ENCODE assay signal across 18 cellular contexts in genomic region chr12:31655792-31656191, GRCh38.
"Had no signal": no experiment of that assay in that cellular context is flagged by ENCODE, and none has a peak within 500 bp of the region (broad histone marks: within the 10 kb centered on the region; RNA-seq: fewer than 3 reads in every experiment).

No MANE protein-coding gene starts in this region.

- H3K4me2 ChIP-seq: hepatocyte had no signal

- H3K9me3 Mint-ChIP-seq: activated CD4-positive, alpha-beta memory T cell treated with anti-CD3 and anti-CD28 coated beads for 36 hours; activated naive CD8-positive, alpha-beta T cell treated with anti-CD3 and anti-CD28 coated beads, Interleukin-2, amount 10 ng/mL, durations not matched to agents 7 days and 5 days; mesothelial cell of epicardium had no signal

- H3K79me2 ChIP-seq: hepatocyte had no signal

- H3K27me3 Mint-ChIP-seq: activated CD4-positive, alpha-beta memory T cell treated with anti-CD3 and anti-CD28 coated beads for 36 hours; activated naive CD8-positive, alpha-beta T cell treated with anti-CD3 and anti-CD28 coated beads, Interleukin-2, amount 10 ng/mL, durations not matched to agents 7 days and 5 days had no signal

- H3K27me3 ChIP-seq: ascending aorta, hepatocyte, sigmoid colon, suprapubic skin had no signal

- DNase-seq: activated CD4-positive, alpha-beta memory T cell treated with anti-CD3 and anti-CD28 coated beads for 36 hours; activated gamma-delta T cell treated with Interleukin-2 at 50 U/mL for 16 hours; activated naive CD8-positive, alpha-beta T cell treated with anti-CD3 and anti-CD28 coated beads, Interleukin-2, amount 10 ng/mL, durations not matched to agents 7 days and 5 days; activated T-cell treated with anti-CD3 and anti-CD28 coated beads, Interleukin-2, amount 50 U/mL, for 48 hours; caudate nucleus; effector CD4-positive, alpha-beta T cell; left ventricle myocardium superior; psoas muscle; sigmoid colon; stimulated activated CD8-positive, alpha-beta memory T cell treated with anti-CD3 and anti-CD28 coated beads, Interleukin-4, amount 100 ng/mL, for 48 hours; stimulated activated naive CD8-positive, alpha-beta T cell treated with anti-CD3 and anti-CD28 coated beads, Interleukin-15, Interleukin-2, amounts not matched to agents 100 U/mL and 50 U/mL, for 24 hours; T1000 had no signal

- H2AFZ ChIP-seq: hepatocyte had no signal

- H3K27ac ChIP-seq: ascending aorta, coronary artery, hepatocyte, psoas muscle, sigmoid colon, suprapubic skin, VCaP had no signal

- H3K4me3 ChIP-seq: ascending aorta, coronary artery, hepatocyte, psoas muscle, sigmoid colon, suprapubic skin had no signal

- H3K4me3 Mint-ChIP-seq: activated CD4-positive, alpha-beta memory T cell treated with anti-CD3 and anti-CD28 coated beads for 36 hours; activated naive CD8-positive, alpha-beta T cell treated with anti-CD3 and anti-CD28 coated beads, Interleukin-2, amount 10 ng/mL, durations not matched to agents 7 days and 5 days; mesothelial cell of epicardium had no signal

- H3K36me3 Mint-ChIP-seq: activated CD4-positive, alpha-beta memory T cell treated with anti-CD3 and anti-CD28 coated beads for 36 hours; activated naive CD8-positive, alpha-beta T cell treated with anti-CD3 and anti-CD28 coated beads, Interleukin-2, amount 10 ng/mL, durations not matched to agents 7 days and 5 days; mesothelial cell of epicardium had no signal

- H3K9me3 ChIP-seq: ascending aorta, psoas muscle, sigmoid colon, suprapubic skin had no signal

- H3K36me3 ChIP-seq: ascending aorta, sigmoid colon, suprapubic skin had no signal

- ATAC-seq: left ventricle myocardium superior; psoas muscle; stimulated activated naive CD8-positive, alpha-beta T cell treated with anti-CD3 and anti-CD28 coated beads, Interleukin-15, Interleukin-2, amounts not matched to agents 100 U/mL and 50 U/mL, for 24 hours had no signal

- H3K27ac Mint-ChIP-seq: activated CD4-positive, alpha-beta memory T cell treated with anti-CD3 and anti-CD28 coated beads for 36 hours; activated naive CD8-positive, alpha-beta T cell treated with anti-CD3 and anti-CD28 coated beads, Interleukin-2, amount 10 ng/mL, durations not matched to agents 7 days and 5 days; mesothelial cell of epicardium had no signal
